Comparison of ENCODE assay signal across 24 cellular contexts in genomic region chr5:113693621-113694130, GRCh38.
DNase-seq lines count a peak whose midpoint lies in the region; ATAC-seq, FAIRE-seq and TF ChIP-seq lines count a peak whose summit lies in the region.
"Had no signal": no experiment of that assay in that cellular context is flagged by ENCODE, and none has a peak within 500 bp of the region (broad histone marks: within the 10 kb centered on the region; RNA-seq: fewer than 3 reads in every experiment).

No MANE protein-coding gene starts in this region.

- no peaks in the 10 kb centered on the region for H3K36me3 Mint-ChIP-seq in endodermal cell (ENCODE audit: low read depth)
- H3K36me3 Mint-ChIP-seq: type B pancreatic cell had no signal

- no peak for TF ChIP-seq POLR2A in GM12892 (IDR thresholded peaks at IDR 0.05; ENCODE audit: low read depth, low read length)

- peaks cover 17% of the 10 kb centered on the region for H3K27me3 Mint-ChIP-seq in endodermal cell (ENCODE audit: insufficient read depth)

- no peak overlapping the region for H3K9ac ChIP-seq in endodermal cell (ENCODE audit: extremely low read depth, low read length, poor library complexity, severe bottlenecking)
- H3K9ac ChIP-seq: BLaER1 had no signal

- no peaks in the 10 kb centered on the region for H3K27me3 ChIP-seq in endodermal cell (ENCODE audit: control insufficient read depth, insufficient read depth, low read length, poor library complexity, severe bottlenecking)
- H3K27me3 ChIP-seq: BLaER1, cardiac muscle cell, right atrium auricular region had no signal

- H3K4me3 ChIP-seq in endodermal cell (ENCODE audit: low read length), result no peak overlapping the region
- H3K4me3 ChIP-seq in mesodermal cell (ENCODE audit: extremely low read depth, insufficient read depth, low read length, poor library complexity, severe bottlenecking), result no peak overlapping the region
- H3K4me3 ChIP-seq: BLaER1, cardiac muscle cell, lower lobe of right lung, pancreas, right atrium auricular region had no signal

- peak overlapping the region; percentile 40 for H3K4me3 Mint-ChIP-seq in endodermal cell
- H3K4me3 Mint-ChIP-seq: activated CD8-positive, alpha-beta T cell treated with anti-CD3 and anti-CD28 coated beads, Interleukin-2, amount 10 ng/mL, durations not matched to agents 7 days and 5 days; activated naive CD4-positive, alpha-beta T cell treated with anti-CD3 and anti-CD28 coated beads for 36 hours; activated T-cell treated with anti-CD3 and anti-CD28 coated beads, Interleukin-2, amount 50 U/mL, for 24 hours; dendritic cell treated with granulocyte-macrophage colony-stimulating factor and Interleukin-4, amounts not matched to agents 40 ng/mL and 50 ng/mL, for 4 days had no signal

- peaks cover 26% of the 10 kb centered on the region for H3K4me1 Mint-ChIP-seq in endodermal cell

- no peaks in the 10 kb centered on the region for H3K36me3 ChIP-seq in endodermal cell (ENCODE audit: control insufficient read depth, insufficient read depth, low read length)
- H3K36me3 ChIP-seq in mesodermal cell (ENCODE audit: control insufficient read depth, insufficient read depth, low read length), result no peaks in the 10 kb centered on the region
- H3K36me3 ChIP-seq: BLaER1, cardiac muscle cell, heart right ventricle, lower lobe of right lung, pancreas, right atrium auricular region had no signal

- intact Hi-C loops in sciatic nerve (cut with DNase I), result no loop called here

- TF ChIP-seq CTCF in endodermal cell (conservative IDR thresholded peaks at IDR 0.05), result no peak

- ATAC-seq in sciatic nerve, result no peak
- ATAC-seq: activated CD4-positive, CD25-positive, alpha-beta regulatory T cell treated with anti-CD3 and anti-CD28 coated beads, Interleukin-2, amount 50 U/mL, for 24 hours; activated CD8-positive, alpha-beta T cell treated with anti-CD3 and anti-CD28 coated beads, Interleukin-2, amount 10 ng/mL, durations not matched to agents 7 days and 5 days; heart right ventricle; lower lobe of right lung; pancreas had no signal

- H3K4me1 ChIP-seq in endodermal cell (ENCODE audit: control insufficient read depth, insufficient read depth, low read length) (peaks cover 13% of the 10 kb centered on the region), mesodermal cell (ENCODE audit: control insufficient read depth, insufficient read depth, low read length, poor library complexity, severe bottlenecking) (peaks cover 19% of the 10 kb centered on the region)
- H3K4me1 ChIP-seq: Caco-2, lower lobe of right lung, pancreas had no signal

- H3K9me3 ChIP-seq in endodermal cell (ENCODE audit: control insufficient read depth, low read length), result no peaks in the 10 kb centered on the region
- H3K9me3 ChIP-seq in mesodermal cell (ENCODE audit: control insufficient read depth, low read length), result no peaks in the 10 kb centered on the region
- H3K9me3 ChIP-seq: BLaER1, Caco-2, heart right ventricle, lower lobe of right lung, pancreas, right atrium auricular region had no signal

- peak overlapping the region; percentile 72 for H3K27ac ChIP-seq in endodermal cell (ENCODE audit: low read depth, low read length)
- peak overlapping the region; percentile 24 for H3K27ac ChIP-seq in mesodermal cell (ENCODE audit: low read depth, low read length, severe bottlenecking)
- H3K27ac ChIP-seq: BLaER1, cardiac muscle cell, heart right ventricle, lower lobe of right lung, pancreas, right atrium auricular region had no signal

- no peak for FAIRE-seq in GM12892 (lab: Jason Lieb, UNC)
- FAIRE-seq: pancreas had no signal

- 76 to 83% methylated on average over 2 to 6 of the region's 6 CpGs for WGBS in endodermal cell (ENCODE audit: insufficient coverage in 1 of 2, insufficient read length in 1 of 2), 2 experiments
- WGBS in mesodermal cell (ENCODE audit: insufficient coverage in 2 of 2), 2 experiments, result 57 to 75% methylated on average over 3 to 4 of the region's 6 CpGs

- peaks cover 5% of the 10 kb centered on the region for H3K9me3 Mint-ChIP-seq in endodermal cell
- H3K9me3 Mint-ChIP-seq: activated naive CD4-positive, alpha-beta T cell treated with anti-CD3 and anti-CD28 coated beads for 36 hours; activated T-cell treated with anti-CD3 and anti-CD28 coated beads, Interleukin-2, amount 50 U/mL, for 24 hours; dendritic cell treated with granulocyte-macrophage colony-stimulating factor and Interleukin-4, amounts not matched to agents 40 ng/mL and 50 ng/mL, for 4 days had no signal

- DNase-seq in COR-L47 (lab: John Stamatoyannopoulos, UW), result peak; percentile 31
- DNase-seq in NCI-H146 treated with DMSO at 0.1 percent for 48 hours (lab: John Stamatoyannopoulos, UW; ENCODE audit: unreplicated experiment), result peak; percentile 58
- DNase-seq in endodermal cell, result no peak
- no peak for DNase-seq in sciatic nerve (ENCODE audit: low spot score)
- DNase-seq in NCI-H2029 (lab: John Stamatoyannopoulos, UW), result no peak
- no peak for DNase-seq in A172 (ENCODE audit: low spot score)
- no peak for DNase-seq in GM12892 (ENCODE audit: insufficient read length)
- DNase-seq: activated CD8-positive, alpha-beta T cell treated with anti-CD3 and anti-CD28 coated beads, Interleukin-2, amount 10 ng/mL, durations not matched to agents 7 days and 5 days; activated naive CD4-positive, alpha-beta T cell treated with anti-CD3 and anti-CD28 coated beads for 36 hours; activated T-cell treated with anti-CD3 and anti-CD28 coated beads, Interleukin-2, amount 50 U/mL, for 24 hours; Caco-2; DMS79 treated with DMSO at 0.1 percent for 48 hours; lower lobe of right lung; NCI-H1105; OCI-M1; pancreas had no signal

- no peak overlapping the region for H3K27ac Mint-ChIP-seq in endodermal cell
- H3K27ac Mint-ChIP-seq: activated CD8-positive, alpha-beta T cell treated with anti-CD3 and anti-CD28 coated beads, Interleukin-2, amount 10 ng/mL, durations not matched to agents 7 days and 5 days; activated naive CD4-positive, alpha-beta T cell treated with anti-CD3 and anti-CD28 coated beads for 36 hours; activated T-cell treated with anti-CD3 and anti-CD28 coated beads, Interleukin-2, amount 50 U/mL, for 24 hours; dendritic cell treated with granulocyte-macrophage colony-stimulating factor and Interleukin-4, amounts not matched to agents 40 ng/mL and 50 ng/mL, for 4 days; type B pancreatic cell had no signal

Comparison
In these comparisons a context has a peak if more than half of its experiments do, and no peak if none do; other contexts are left out.
1. DNase-seq: peak in COR-L47 (single experiment) and NCI-H146 treated with DMSO at 0.1 percent for 48 hours (single experiment); none in endodermal cell (single experiment), sciatic nerve (single experiment), NCI-H2029 (single experiment), A172 (single experiment) and GM12892 (single experiment).